11 cellular contexts compared by ENCODE assay signal in genomic region chr2:222572264-222572721, GRCh38.
A peak's percentile ranks its signal among the peaks of the same experiment; 100 is the strongest.
DNase-seq lines count a peak whose midpoint lies in the region; ATAC-seq and TF ChIP-seq lines count a peak whose summit lies in the region.
"Had no signal": no experiment of that assay in that cellular context is flagged by ENCODE, and none has a peak within 500 bp of the region (broad histone marks: within the 10 kb centered on the region; RNA-seq: fewer than 3 reads in every experiment).

No MANE protein-coding gene starts in this region.

- peaks cover 2% of the 10 kb centered on the region for H3K4me1 ChIP-seq in mesenchymal stem cell (ENCODE audit: control insufficient read depth, insufficient read depth, low read depth, low read length)
- H3K4me1 ChIP-seq in mucosa of descending colon (ENCODE audit: low read depth), result no peaks in the 10 kb centered on the region

- H3K79me1 ChIP-seq in mesenchymal stem cell (replicated peaks; ENCODE audit: low read length, poor library complexity, severe bottlenecking), result peaks cover 19% of the 10 kb centered on the region

- H3K18ac ChIP-seq in mesenchymal stem cell (ENCODE audit: low read depth in 1 of 2, low read length in 2 of 2), result peak overlapping the region; percentile 89 to 92

- in situ Hi-C loops in brain microvascular endothelial cell (cut with HindIII; ENCODE audit: low pct_ligation_motif_present, low sequenced_read_pairs), result no loop called here

- H3K36me3 ChIP-seq in brain microvascular endothelial cell (replicated peaks), result peaks cover 9% of the 10 kb centered on the region
- peaks cover 8 to 21% of the 10 kb centered on the region in 2 experiments for H3K36me3 ChIP-seq in mesenchymal stem cell (ENCODE audit: control insufficient read depth in 1 of 2, insufficient read depth in 2 of 2, low read depth in 1 of 2, low read length in 2 of 2)
- no peaks in the 10 kb centered on the region for H3K36me3 ChIP-seq in mucosa of descending colon (ENCODE audit: low read depth)

- no peak overlapping the region for H3K4me2 ChIP-seq in mesenchymal stem cell (ENCODE audit: low read length, poor library complexity, severe bottlenecking)

- H3K9me3 ChIP-seq in mesenchymal stem cell (ENCODE audit: control insufficient read depth, low read length) (no peaks in the 10 kb centered on the region), mucosa of descending colon (no peaks in the 10 kb centered on the region)

- peak overlapping the region; percentile 33 for H3K9ac ChIP-seq in mesenchymal stem cell (ENCODE audit: low read length)

- H2BK5ac ChIP-seq in mesenchymal stem cell (ENCODE audit: low read depth, low read length, poor library complexity, severe bottlenecking), result no peak overlapping the region

- ATAC-seq in Right ventricle myocardium superior (ENCODE audit: poor library complexity) (peak; percentile 16), left ventricle myocardium superior (no peak), HG02973 (IDR thresholded peaks at IDR 0.05; ENCODE audit: unreplicated experiment) (no peak), mucosa of descending colon (no peak)

- H4K91ac ChIP-seq in mesenchymal stem cell (ENCODE audit: low read length), result no peak overlapping the region

- peak overlapping the region; percentile 65 to 70 for H3K4ac ChIP-seq in mesenchymal stem cell (ENCODE audit: low read depth in 1 of 2, low read length in 2 of 2)

- H3K27me3 ChIP-seq in brain microvascular endothelial cell (replicated peaks) (no peaks in the 10 kb centered on the region), mesenchymal stem cell (ENCODE audit: control insufficient read depth in 1 of 2, insufficient read depth in 1 of 2, low read length in 2 of 2) (no peaks in the 10 kb centered on the region)

- H3K4me3 ChIP-seq in brain microvascular endothelial cell (ENCODE audit: low read depth, low read length) (no peak overlapping the region), mesenchymal stem cell (ENCODE audit: insufficient read depth in 1 of 2, low read depth in 1 of 2, low read length in 2 of 2) (no peak overlapping the region), mucosa of descending colon (no peak overlapping the region)

- DNase-seq in Right ventricle myocardium superior (no peak), left ventricle myocardium superior (no peak), brain microvascular endothelial cell (peak; percentile 10), mesenchymal stem cell (no peak), mucosa of descending colon (no peak)
- no peak for DNase-seq in stimulated activated CD4-positive, alpha-beta T cell treated with anti-CD3 and anti-CD28 coated beads, Interleukin-2, amount 100 ng/mL, for 48 hours
- no peak for DNase-seq in effector CD4-positive, alpha-beta T cell
- DNase-seq: kidney, NCI-H1930, substantia nigra had no signal

- H4K8ac ChIP-seq in mesenchymal stem cell (ENCODE audit: low read length), result no peak overlapping the region

- peak overlapping the region; percentile 36 for H2BK15ac ChIP-seq in mesenchymal stem cell (ENCODE audit: low read depth, poor library complexity, severe bottlenecking)

- intact Hi-C loops in Right ventricle myocardium superior (cut with DNase I), result no loop called here
- intact Hi-C loops in left ventricle myocardium superior (cut with micrococcal nuclease), result no loop called here
- intact Hi-C loops in mucosa of descending colon (cut with DNase I, micrococcal nuclease), result no loop called here

- WGBS in mesenchymal stem cell, result 91% methylated on average over 6 of the region's 6 CpGs

- no peak for TF ChIP-seq CTCF in brain microvascular endothelial cell (IDR thresholded peaks at IDR 0.05; ENCODE audit: low read depth, low read length, missing control alignments)
- no peak for TF ChIP-seq CTCF in mucosa of descending colon (IDR thresholded peaks at IDR 0.05)

- H2BK120ac ChIP-seq in mesenchymal stem cell (ENCODE audit: low read depth, low read length), result peak overlapping the region; percentile 44

- H2AFZ ChIP-seq in mesenchymal stem cell (ENCODE audit: low read depth, low read length), result no peak overlapping the region

- no peak overlapping the region for H3K23ac ChIP-seq in mesenchymal stem cell (ENCODE audit: low read length in 2 of 2)

- H2BK12ac ChIP-seq in mesenchymal stem cell (ENCODE audit: low read length in 2 of 2), result peak overlapping the region; percentile 21 to 61

- no peak overlapping the region for H3K14ac ChIP-seq in mesenchymal stem cell (ENCODE audit: low read length in 2 of 2)

- peak overlapping the region; percentile 57 for H3K27ac ChIP-seq in brain microvascular endothelial cell
- H3K27ac ChIP-seq in mesenchymal stem cell (ENCODE audit: low read length, poor library complexity, severe bottlenecking), result peak overlapping the region; percentile 51

- H2AK5ac ChIP-seq in mesenchymal stem cell (ENCODE audit: low read length, severe bottlenecking), result no peak overlapping the region
